In the genomic region with DNA sequence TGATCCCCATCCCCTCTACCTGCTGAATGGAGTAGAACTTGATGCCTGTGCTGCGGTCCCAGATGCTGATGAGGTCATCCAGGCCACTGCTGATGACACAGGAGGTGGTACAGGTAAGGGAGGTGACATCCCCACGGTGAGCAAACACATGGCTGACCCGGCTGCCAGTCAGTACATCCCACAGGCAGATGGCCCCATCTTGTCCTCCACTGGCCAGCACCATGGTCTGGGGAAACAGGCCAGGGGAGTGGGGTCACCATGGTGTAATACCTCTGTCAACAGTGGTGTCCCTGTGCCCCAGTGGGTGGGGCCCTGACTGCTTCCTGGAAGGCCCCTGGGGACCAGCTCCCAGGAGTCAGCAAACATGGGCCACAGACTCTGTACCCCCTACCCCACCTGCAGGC, we compare ENCODE assay signal across 26 cellular contexts. TPM values are rescaled to one million over a fixed set of nuclear protein-coding genes. Genes with fewer than 3 reads are reported as not detected.
DNase-seq lines count a peak whose midpoint lies in the region; ATAC-seq and TF ChIP-seq lines count a peak whose summit lies in the region.
"Had no signal": no experiment of that assay in that cellular context is flagged by ENCODE, and none has a peak within 500 bp of the region (broad histone marks: within the 10 kb centered on the region; RNA-seq: fewer than 3 reads in every experiment).

No MANE protein-coding gene starts in this region.

- no peaks in the 10 kb centered on the region for H3K27me3 Mint-ChIP-seq in activated naive CD4-positive, alpha-beta T cell treated with anti-CD3 and anti-CD28 coated beads for 36 hours (ENCODE audit: low read depth)
- H3K27me3 Mint-ChIP-seq: natural killer cell treated with Interleukin-12 subunit alpha and Interleukin-12 subunit beta and Interleukin-15 and Interleukin-18, amount 100 ng/mL, for 72 hours; stimulated activated naive CD8-positive, alpha-beta T cell treated with anti-CD3 and anti-CD28 coated beads, Interleukin-15, Interleukin-2, amounts not matched to agents 100 ng/mL and 50 ng/mL, for 24 hours had no signal

- H3K4me1 ChIP-seq in right lobe of liver (peaks cover 0 to 11% (median 0%) of the 10 kb centered on the region in 4 donors), A673 (ENCODE audit: insufficient read depth, low read length, poor library complexity, severe bottlenecking) (no peaks in the 10 kb centered on the region)
- H3K4me1 ChIP-seq: A549, foreskin keratinocyte, upper lobe of left lung had no signal

- H3K36me3 ChIP-seq in right lobe of liver (peaks cover 0 to 79% (median 21%) of the 10 kb centered on the region in 4 donors), A673 (ENCODE audit: insufficient read depth, low read length, poor library complexity, severe bottlenecking) (peaks cover 5% of the 10 kb centered on the region)

- CTCF ChIA-PET in activated naive CD4-positive, alpha-beta T cell treated with anti-CD3 and anti-CD28 coated beads for 36 hours (lab: Charles Lee) = interaction anchor here (1.2 to 1.4 kb wide), 2 partner anchors 15 to 20 kb away, joined by 3 read pairs; no protein-coding TSS in a partner anchor
- CTCF ChIA-PET in A673 (lab: Charles Lee) = no interaction called here

- TF ChIP-seq CTCF in right lobe of liver (IDR thresholded peaks at IDR 0.05) = no peak
- TF ChIP-seq CTCF in foreskin fibroblast (IDR thresholded peaks at IDR 0.05; ENCODE audit: low read depth, low read length) = no peak
- TF ChIP-seq CTCF in A673 (conservative IDR thresholded peaks at IDR 0.05; ENCODE audit: low read depth, low read length) = no peak

- BruUV-seq in A673 (replicated peaks; lab: Mats Ljungman, UMichigan) = no TSS peak

- H3K27ac Mint-ChIP-seq in activated naive CD4-positive, alpha-beta T cell treated with anti-CD3 and anti-CD28 coated beads for 36 hours = peak overlapping the region; percentile 30
- H3K27ac Mint-ChIP-seq: natural killer cell treated with Interleukin-12 subunit alpha and Interleukin-12 subunit beta and Interleukin-15 and Interleukin-18, amount 100 ng/mL, for 72 hours; stimulated activated naive CD8-positive, alpha-beta T cell treated with anti-CD3 and anti-CD28 coated beads, Interleukin-15, Interleukin-2, amounts not matched to agents 100 ng/mL and 50 ng/mL, for 24 hours had no signal

- TF ChIP-seq POLR2A in right lobe of liver (IDR thresholded peaks at IDR 0.05) = no peak

- DNase-seq in activated naive CD4-positive, alpha-beta T cell treated with anti-CD3 and anti-CD28 coated beads for 36 hours = no peak
- no peak for DNase-seq in activated naive CD4-positive, alpha-beta T cell (lab: John Stamatoyannopoulos, UW)
- DNase-seq in right lobe of liver (peak in 2 of 3 donors; percentile 41 to 59), foreskin fibroblast (no peak), medulla oblongata (ENCODE audit: extremely low spot score) (no peak), A673 (ENCODE audit: low spot score) (no peak)
- DNase-seq: activated CD4-positive, alpha-beta T cell treated with anti-CD3 and anti-CD28 coated beads, Interleukin-2, amount 50 U/mL, for 48 hours; activated T-cell treated with anti-CD3 and anti-CD28 coated beads for 4 hours; amniotic stem cell; foreskin keratinocyte; kidney glomerular epithelial cell; NCI-H1930; NCI-H446; NK-92 treated with Interleukin-12 subunit alpha and Interleukin-12 subunit beta, amount 100 ng/mL, for 24 hours; stimulated activated CD4-positive, alpha-beta T cell treated with anti-CD3 and anti-CD28 coated beads, Interleukin-2, amount 100 ng/mL, for 24 hours; T-helper 2 cell had no signal

- peak; percentile 4 to 47 (median 31) for ATAC-seq in right lobe of liver
- ATAC-seq in HG03280 (IDR thresholded peaks at IDR 0.05; ENCODE audit: unreplicated experiment) = no peak
- ATAC-seq: A549; foreskin keratinocyte; natural killer cell treated with Interleukin-12 subunit alpha and Interleukin-12 subunit beta and Interleukin-15 and Interleukin-18, amount 100 ng/mL, for 72 hours had no signal

- intact Hi-C loops in activated naive CD4-positive, alpha-beta T cell treated with anti-CD3 and anti-CD28 coated beads for 36 hours (cut with micrococcal nuclease) = no loop called here
- intact Hi-C loops in right lobe of liver (cut with DNase I) = no loop called here
- intact Hi-C loops in A673 (cut with micrococcal nuclease; ENCODE audit: unreplicated experiment) = no loop called here

- no peaks in the 10 kb centered on the region for H3K9me3 ChIP-seq in right lobe of liver
- H3K9me3 ChIP-seq in A673 (ENCODE audit: low read depth, low read length, poor library complexity, severe bottlenecking) = no peaks in the 10 kb centered on the region
- H3K9me3 ChIP-seq: A549, upper lobe of left lung had no signal

- peaks cover 2% of the 10 kb centered on the region for H3K36me3 Mint-ChIP-seq in activated naive CD4-positive, alpha-beta T cell treated with anti-CD3 and anti-CD28 coated beads for 36 hours (ENCODE audit: low read depth)

- no peaks in the 10 kb centered on the region for H3K4me1 Mint-ChIP-seq in activated naive CD4-positive, alpha-beta T cell treated with anti-CD3 and anti-CD28 coated beads for 36 hours (ENCODE audit: low read depth)

- POLR2A ChIA-PET in A673 (lab: Charles Lee; ENCODE audit: low non-redundant PET) = no interaction called here

- no peak overlapping the region for H3K4me3 ChIP-seq in right lobe of liver
- H3K4me3 ChIP-seq in foreskin fibroblast (ENCODE audit: low read depth in 1 of 2, low read length in 2 of 2) = no peak overlapping the region
- no peak overlapping the region for H3K4me3 ChIP-seq in A673 (ENCODE audit: low read depth, low read length, poor library complexity, severe bottlenecking)
- H3K4me3 ChIP-seq: A549, cardiac muscle cell, upper lobe of left lung had no signal

- no peaks in the 10 kb centered on the region for H3K27me3 ChIP-seq in right lobe of liver
- H3K27me3 ChIP-seq in A673 (replicated peaks; ENCODE audit: insufficient read depth, low read depth, low read length, poor library complexity) = no peaks in the 10 kb centered on the region
- H3K27me3 ChIP-seq: cardiac muscle cell, foreskin keratinocyte, upper lobe of left lung had no signal

- peak overlapping the region; percentile 91 for H3K27ac ChIP-seq in angular gyrus (ENCODE audit: low read depth, low read length)
- no peak overlapping the region for H3K27ac ChIP-seq in right lobe of liver
- no peak overlapping the region for H3K27ac ChIP-seq in A673 (ENCODE audit: low read depth, low read length, poor library complexity, severe bottlenecking)
- H3K27ac ChIP-seq: A549, C4-2B, cardiac muscle cell, epithelial cell of prostate, foreskin keratinocyte, upper lobe of left lung, VCaP had no signal

- no peak overlapping the region for H3K4me3 Mint-ChIP-seq in activated naive CD4-positive, alpha-beta T cell treated with anti-CD3 and anti-CD28 coated beads for 36 hours
- H3K4me3 Mint-ChIP-seq: natural killer cell treated with Interleukin-12 subunit alpha and Interleukin-12 subunit beta and Interleukin-15 and Interleukin-18, amount 100 ng/mL, for 72 hours; stimulated activated naive CD8-positive, alpha-beta T cell treated with anti-CD3 and anti-CD28 coated beads, Interleukin-15, Interleukin-2, amounts not matched to agents 100 ng/mL and 50 ng/mL, for 24 hours had no signal

- WGBS in right lobe of liver (ENCODE audit: insufficient coverage, low coverage, low lambda C conversion rate, missing lambda C conversion rate) = no CpG with 5 or more reads among the region's 3 CpGs

- H3K9me3 Mint-ChIP-seq in activated naive CD4-positive, alpha-beta T cell treated with anti-CD3 and anti-CD28 coated beads for 36 hours = no peaks in the 10 kb centered on the region
- H3K9me3 Mint-ChIP-seq: natural killer cell treated with Interleukin-12 subunit alpha and Interleukin-12 subunit beta and Interleukin-15 and Interleukin-18, amount 100 ng/mL, for 72 hours; stimulated activated naive CD8-positive, alpha-beta T cell treated with anti-CD3 and anti-CD28 coated beads, Interleukin-15, Interleukin-2, amounts not matched to agents 100 ng/mL and 50 ng/mL, for 24 hours had no signal

RNA-seq across cellular contexts. Expression of gene PTPN23, which starts 33.3 kb away (rescaled TPM):
- total RNA-seq in activated naive CD4-positive, alpha-beta T cell treated with anti-CD3 and anti-CD28 coated beads for 36 hours = 10 to 100 TPM; 18.7 to 21.6 TPM
- 10 to 100 TPM; 14.9 to 25.8 (median 16.9) TPM for total RNA-seq in right lobe of liver
- total RNA-seq in A673 (2021) = 24.0 and 26.6 TPM in 2 replicates

Comparison
In these comparisons a context has a peak if more than half of its experiments do, and no peak if none do; other contexts are left out.
1. DNase-seq: peak in right lobe of liver (2 of 3); none in activated naive CD4-positive, alpha-beta T cell treated with anti-CD3 and anti-CD28 coated beads for 36 hours (single experiment), activated naive CD4-positive, alpha-beta T cell (0 of 4), foreskin fibroblast (0 of 2), medulla oblongata (single experiment) and A673 (single experiment).